In genomic region chrX:148632444-148632843, GRCh38 we compare ENCODE assay signal across 16 cellular contexts.
DNase-seq lines count a peak whose midpoint lies in the region; ATAC-seq, FAIRE-seq and TF ChIP-seq lines count a peak whose summit lies in the region.
"Had no signal": no experiment of that assay in that cellular context is flagged by ENCODE, and none has a peak within 500 bp of the region (broad histone marks: within the 10 kb centered on the region; RNA-seq: fewer than 3 reads in every experiment).

No MANE protein-coding gene starts in this region.

- no peak overlapping the region for H3K4me3 Mint-ChIP-seq in astrocyte (ENCODE audit: unreplicated experiment)
- H3K4me3 Mint-ChIP-seq: CD8-positive, alpha-beta memory T cell had no signal

- H2AFZ ChIP-seq in astrocyte (ENCODE audit: low read depth, low read length) (no peak overlapping the region), hepatocyte (no peak overlapping the region)

- H4K20me1 ChIP-seq in astrocyte (ENCODE audit: insufficient read depth, low read length), result no peaks in the 10 kb centered on the region
- H4K20me1 ChIP-seq in hepatocyte (ENCODE audit: insufficient read depth, poor library complexity, severe bottlenecking), result no peaks in the 10 kb centered on the region

- no peaks in the 10 kb centered on the region for H3K36me3 ChIP-seq in astrocyte (ENCODE audit: insufficient read depth, low read length)
- no peaks in the 10 kb centered on the region for H3K36me3 ChIP-seq in prostate gland
- H3K36me3 ChIP-seq in hepatocyte (replicated peaks; ENCODE audit: insufficient read depth, low read depth), result no peaks in the 10 kb centered on the region
- H3K36me3 ChIP-seq: HAP-1 had no signal

- no peaks in the 10 kb centered on the region for H3K9me3 ChIP-seq in astrocyte (ENCODE audit: insufficient read depth, low read depth, low read length)
- no peaks in the 10 kb centered on the region for H3K9me3 ChIP-seq in prostate gland
- H3K9me3 ChIP-seq in hepatocyte (ENCODE audit: low read depth), result no peaks in the 10 kb centered on the region
- H3K9me3 ChIP-seq: Caco-2, HAP-1 had no signal

- H3K36me3 Mint-ChIP-seq in astrocyte (ENCODE audit: low read depth, unreplicated experiment), result no peaks in the 10 kb centered on the region
- H3K36me3 Mint-ChIP-seq: CD8-positive, alpha-beta memory T cell had no signal

- H3K4me2 ChIP-seq in astrocyte (ENCODE audit: low read length) (no peak overlapping the region), hepatocyte (no peak overlapping the region)

- intact Hi-C loops in prostate gland (cut with DNase I), result no loop called here

- no peaks in the 10 kb centered on the region for H3K4me1 Mint-ChIP-seq in astrocyte (ENCODE audit: low read depth, unreplicated experiment)
- H3K4me1 Mint-ChIP-seq: CD8-positive, alpha-beta memory T cell had no signal

- no peak for DNase-seq in astrocyte (ENCODE audit: low read depth)
- DNase-seq in mucosa of gallbladder (ENCODE audit: low spot score), result peak; percentile 11
- peak; percentile 4 for DNase-seq in prostate gland (ENCODE audit: low spot score)
- no peak for DNase-seq in hepatocyte (ENCODE audit: low spot score)
- no peak for DNase-seq in GM19240 (ENCODE audit: insufficient read length, low spot score)
- DNase-seq in DMS153 (lab: John Stamatoyannopoulos, UW), result no peak
- DNase-seq: 8988T; AML-193; Caco-2; CD8-positive, alpha-beta memory T cell; IMR-90 had no signal

- no peaks in the 10 kb centered on the region for H3K9me3 Mint-ChIP-seq in astrocyte (ENCODE audit: unreplicated experiment)
- H3K9me3 Mint-ChIP-seq: CD8-positive, alpha-beta memory T cell had no signal

- H3K4me3 ChIP-seq in astrocyte (ENCODE audit: insufficient read depth, low read depth, low read length) (no peak overlapping the region), prostate gland (no peak overlapping the region), hepatocyte (no peak overlapping the region)
- H3K4me3 ChIP-seq: BLaER1, HAP-1 had no signal

- no peak overlapping the region for H3K9ac ChIP-seq in astrocyte (ENCODE audit: low read length)
- H3K9ac ChIP-seq: BLaER1 had no signal

- no peaks in the 10 kb centered on the region for H3K9me2 ChIP-seq in hepatocyte (replicated peaks; ENCODE audit: insufficient read depth)

- H3K79me2 ChIP-seq in astrocyte (ENCODE audit: insufficient read depth, low read length) (no peaks in the 10 kb centered on the region), hepatocyte (no peaks in the 10 kb centered on the region)

- no peaks in the 10 kb centered on the region for H3K27me3 Mint-ChIP-seq in astrocyte (ENCODE audit: low read depth, unreplicated experiment)

- WGBS in prostate gland, result 13% methylated on average over 2 of the region's 2 CpGs
- 81% methylated on average over 2 of the region's 2 CpGs for WGBS in hepatocyte (ENCODE audit: low lambda C conversion rate, missing lambda C conversion rate)

- H3K4me1 ChIP-seq in astrocyte (ENCODE audit: insufficient read depth, low read length) (no peaks in the 10 kb centered on the region), prostate gland (replicated peaks) (no peaks in the 10 kb centered on the region), hepatocyte (ENCODE audit: insufficient read depth) (no peaks in the 10 kb centered on the region)
- H3K4me1 ChIP-seq: Caco-2 had no signal

- peak; percentile 58 for FAIRE-seq in astrocyte (lab: Jason Lieb, UNC)
- FAIRE-seq: H1 had no signal

- H3K27me3 ChIP-seq in astrocyte (ENCODE audit: insufficient read depth, low read length) (no peaks in the 10 kb centered on the region), prostate gland (replicated peaks; ENCODE audit: insufficient read depth) (no peaks in the 10 kb centered on the region), hepatocyte (no peaks in the 10 kb centered on the region)
- H3K27me3 ChIP-seq: BLaER1 had no signal

- no peak overlapping the region for H3K27ac Mint-ChIP-seq in astrocyte (ENCODE audit: unreplicated experiment)
- H3K27ac Mint-ChIP-seq: CD8-positive, alpha-beta memory T cell had no signal

- no peak for TF ChIP-seq POLR2A in prostate gland (IDR thresholded peaks at IDR 0.05)

- TF ChIP-seq CTCF in 22Rv1 (IDR thresholded peaks at IDR 0.05), result no peak
- no peak for TF ChIP-seq CTCF in astrocyte (IDR thresholded peaks at IDR 0.05; ENCODE audit: insufficient read depth, low read depth, low read length)
- no peak for TF ChIP-seq CTCF in prostate gland (IDR thresholded peaks at IDR 0.05)
- no peak for TF ChIP-seq CTCF in hepatocyte (IDR thresholded peaks at IDR 0.05; ENCODE audit: poor library complexity)

- no peak for ATAC-seq in GM19467 (IDR thresholded peaks at IDR 0.05; ENCODE audit: unreplicated experiment)

- peak overlapping the region; percentile 26; the same call in 1 of the 2 replicates for H3K27ac ChIP-seq in 22Rv1
- H3K27ac ChIP-seq in astrocyte (ENCODE audit: low read depth, low read length), result no peak overlapping the region
- no peak overlapping the region for H3K27ac ChIP-seq in prostate gland
- no peak overlapping the region for H3K27ac ChIP-seq in hepatocyte
- H3K27ac ChIP-seq: BLaER1 had no signal

Comparison
In these comparisons a context has a peak if more than half of its experiments do, and no peak if none do; other contexts are left out.
1. DNase-seq: peak in mucosa of gallbladder (single experiment) and prostate gland (single experiment); none in astrocyte (single experiment), hepatocyte (single experiment), GM19240 (single experiment) and DMS153 (single experiment).